In the genomic region with DNA sequence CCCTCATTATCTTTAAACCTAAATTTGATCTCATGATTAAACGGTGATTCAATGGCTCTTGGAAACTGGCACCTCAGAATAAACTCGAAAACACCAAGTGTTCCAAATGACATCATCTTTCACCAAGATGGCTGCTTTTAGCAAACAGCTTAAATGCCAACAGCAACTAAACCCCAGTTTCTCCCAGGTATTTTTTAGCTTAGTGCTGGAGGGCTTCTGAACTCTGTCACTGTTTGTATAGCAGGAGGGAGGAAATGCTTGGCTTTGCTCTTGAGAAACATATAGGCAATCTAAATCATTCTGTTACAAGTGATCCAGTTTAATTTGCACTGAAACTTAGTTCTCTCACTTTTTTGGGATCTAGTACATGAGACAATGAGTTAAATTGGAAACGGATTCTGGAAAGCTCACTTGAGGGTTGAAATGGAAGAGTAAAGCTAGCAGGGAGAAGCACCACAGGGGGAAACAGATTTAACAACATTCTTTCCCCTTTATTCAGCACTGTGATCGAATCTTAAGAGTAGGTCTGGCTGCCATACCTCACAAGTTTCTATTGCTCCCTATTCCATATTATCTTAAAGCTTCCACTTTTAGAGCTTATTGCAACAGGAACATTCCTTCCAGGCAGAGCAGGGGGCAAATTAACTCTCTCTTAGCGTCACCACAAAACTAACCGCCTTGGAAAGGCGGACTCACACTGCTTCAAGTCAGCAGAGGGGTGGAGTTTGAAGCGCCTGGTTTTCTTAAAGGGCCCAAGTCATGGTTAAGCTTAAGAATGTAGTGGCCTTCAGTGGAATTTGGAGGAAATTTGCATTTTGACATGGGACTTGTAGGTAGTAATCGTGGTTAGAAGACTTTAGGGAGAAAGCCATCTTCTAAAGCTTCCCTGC, we compare ENCODE assay signal across 8 cellular contexts. TPM values are rescaled to one million over a fixed set of nuclear protein-coding genes. Genes with fewer than 3 reads are reported as not detected.
A peak's percentile ranks its signal among the peaks of the same experiment; 100 is the strongest.
DNase-seq lines count a peak whose midpoint lies in the region; TF ChIP-seq lines count a peak whose summit lies in the region.

No MANE protein-coding gene starts in this region.

- 0 out of 2 replicates have a peak, but pooled peaks cover 1% of the 10 kb centered on the region for H3K27me3 Mint-ChIP-seq in HFFc6 (ENCODE audit: insufficient read depth)

- peak overlapping the region; percentile 97 for H3K4me3 Mint-ChIP-seq in HFFc6

- H3K9me3 Mint-ChIP-seq in HFFc6, result no peaks in the 10 kb centered on the region; the same call in 1 of the 2 replicates

- peak overlapping the region; percentile 97 for H3K27ac ChIP-seq in uterus

- H3K27me3 ChIP-seq in GM06990 (replicated peaks; ENCODE audit: control insufficient read depth, insufficient read depth, low read length) (no peaks in the 10 kb centered on the region), uterus (no peaks in the 10 kb centered on the region)

- no peaks in the 10 kb centered on the region for H3K4me1 ChIP-seq in uterus

- DNase-seq in GM06990 (ENCODE audit: extremely low read depth, insufficient read length), result no peak
- DNase-seq in HFFc6, result peak; percentile 79
- DNase-seq in NOMO-1 (lab: John Stamatoyannopoulos, UW; ENCODE audit: unreplicated experiment in 2 of 2), result peak; percentile 76 to 83
- DNase-seq in activated naive CD4-positive, alpha-beta T cell treated with Interleukin-2 at 50 U/mL for 16 hours, result peak; percentile 52
- peak; percentile 76 for DNase-seq in globus pallidus (ENCODE audit: low spot score)
- peak in 37 of 56 donors; percentile 10 to 74 (median 41) for DNase-seq in nucleus accumbens (lab: John Stamatoyannopoulos, UW)
- peak; percentile 48 to 78 for DNase-seq in uterus
- no peak for DNase-seq in NCI-H526 treated with DMSO at 0.1 percent for 48 hours (lab: John Stamatoyannopoulos, UW)

- peak; percentile 41 to 56 for TF ChIP-seq POLR2A in uterus (IDR thresholded peaks at IDR 0.05)

- intact Hi-C loops in uterus (cut with DNase I; ENCODE audit: low total_unique reads), result no loop called here

- no peaks in the 10 kb centered on the region; the same call in 1 of the 2 replicates for H3K36me3 Mint-ChIP-seq in HFFc6 (ENCODE audit: low read depth)

- peak overlapping the region; percentile 86 for H3K27ac Mint-ChIP-seq in HFFc6

- H3K4me1 Mint-ChIP-seq in HFFc6 (ENCODE audit: low read depth), result peaks cover 43% of the 10 kb centered on the region

- H3K36me3 ChIP-seq in GM06990 (ENCODE audit: control insufficient read depth, insufficient read depth, low read length) (no peaks in the 10 kb centered on the region), uterus (no peaks in the 10 kb centered on the region)

- peak overlapping the region; percentile 54 for H3K4me3 ChIP-seq in GM06990 (replicated peaks; ENCODE audit: low read depth, low read length)
- peak overlapping the region; percentile 91 to 96 for H3K4me3 ChIP-seq in uterus

- H3K9me3 ChIP-seq in uterus, result no peaks in the 10 kb centered on the region

- TF ChIP-seq CTCF in GM06990 (IDR thresholded peaks at IDR 0.05; ENCODE audit: insufficient read depth, low read length, poor library complexity, severe bottlenecking), result no peak
- TF ChIP-seq CTCF in HFFc6 (IDR thresholded peaks at IDR 0.05), result no peak
- TF ChIP-seq CTCF in uterus (IDR thresholded peaks at IDR 0.05), result no peak

RNA-seq across cellular contexts. Expression of a gene that starts 1.8 kb away (rescaled TPM):
- total RNA-seq in HFFc6 (2021; fragmentation: NEBNext Ultra II Directional; extraction: Animal tissue kit (Norgen Biotek cat#: 25700)), result 10 to 100 TPM; 33.0 to 43.0 (median 36.7) TPM
- total RNA-seq in uterus, result 10 to 100 TPM; 53.2 to 72.4 (median 66.4) TPM

Comparison
In these comparisons a context has a peak if more than half of its experiments do, and no peak if none do; other contexts are left out.
1. DNase-seq: peak in HFFc6 (single experiment), NOMO-1 (2 of 2), activated naive CD4-positive, alpha-beta T cell treated with Interleukin-2 at 50 U/mL for 16 hours (single experiment), globus pallidus (single experiment), nucleus accumbens (37 of 56) and uterus (2 of 2); none in GM06990 (single experiment) and NCI-H526 treated with DMSO at 0.1 percent for 48 hours (single experiment).